8 cellular contexts compared by ENCODE assay signal in genomic region chr17:80990921-80991644, GRCh38. TPM values are rescaled to one million over a fixed set of nuclear protein-coding genes. Genes with fewer than 3 reads are reported as not detected.
DNase-seq lines count a peak whose midpoint lies in the region; ATAC-seq and TF ChIP-seq lines count a peak whose summit lies in the region.

No MANE protein-coding gene starts in this region.

- H3K4me1 ChIP-seq in mucosa of rectum (ENCODE audit: control insufficient read depth in 2 of 2, insufficient read depth in 2 of 2, low read length in 2 of 2): peaks cover 18 to 24% of the 10 kb centered on the region in 2 donors

- TF ChIP-seq CTCF in AG09309 (IDR thresholded peaks at IDR 0.05; ENCODE audit: control insufficient read depth, insufficient read depth, low read depth, low read length, missing control alignments): no peak
- TF ChIP-seq CTCF in HL-60 (IDR thresholded peaks at IDR 0.05; ENCODE audit: insufficient read depth, low read length): no peak
- TF ChIP-seq CTCF in MCF 10A (IDR thresholded peaks at IDR 0.05; ENCODE audit: unreplicated experiment): no peak

- ATAC-seq in sciatic nerve (no peak), HG03196 (IDR thresholded peaks at IDR 0.05; ENCODE audit: unreplicated experiment) (no peak), GM21529 (IDR thresholded peaks at IDR 0.05; ENCODE audit: unreplicated experiment) (no peak)

- BruUV-seq in MCF 10A (replicated peaks; lab: Mats Ljungman, UMichigan): no TSS peak

- H3K36me3 Mint-ChIP-seq in MCF 10A (ENCODE audit: insufficient read depth, unreplicated experiment): peaks cover 15% of the 10 kb centered on the region

- H3K27me3 Mint-ChIP-seq in MCF 10A (ENCODE audit: insufficient read depth, unreplicated experiment): no peaks in the 10 kb centered on the region

- no peaks in the 10 kb centered on the region for H3K9me3 Mint-ChIP-seq in MCF 10A (ENCODE audit: unreplicated experiment)

- CTCF ChIA-PET in MCF 10A (lab: Yijun Ruan, JAX): interaction anchor here (0.6 to 1.3 kb wide), 2 partner anchors 11 to 538 kb away, joined by 3 to 4 read pairs; no protein-coding TSS in a partner anchor

- no peak for DNase-seq in AG09309 (ENCODE audit: low read depth)
- no peak for DNase-seq in HL-60 (ENCODE audit: low read depth in 1 of 2, low spot score in 1 of 2)
- no peak for DNase-seq in MCF 10A (ENCODE audit: unreplicated experiment)
- DNase-seq in sciatic nerve (ENCODE audit: low spot score): no peak
- DNase-seq in NCI-H510A treated with DMSO at 0.1 percent for 48 hours (lab: John Stamatoyannopoulos, UW): no peak

- no peak overlapping the region for H3K27ac Mint-ChIP-seq in MCF 10A (ENCODE audit: low read depth, unreplicated experiment)

- H3K4me3 ChIP-seq in AG09309 (ENCODE audit: control insufficient read depth, low read depth, low read length) (peak overlapping the region; percentile 52), HL-60 (replicated peaks; ENCODE audit: insufficient read depth, low read length) (peak overlapping the region; percentile 86), mucosa of rectum (ENCODE audit: low read length in 2 of 2) (peak overlapping the region; percentile 75 to 79)

- H3K27me3 ChIP-seq in HL-60 (ENCODE audit: insufficient read depth, poor library complexity, severe bottlenecking): no peaks in the 10 kb centered on the region
- H3K27me3 ChIP-seq in mucosa of rectum (ENCODE audit: control insufficient read depth in 2 of 2, insufficient read depth in 2 of 2, low read length in 2 of 2): no peaks in the 10 kb centered on the region

- peak overlapping the region; percentile 18 to 83 for H3K9ac ChIP-seq in mucosa of rectum (ENCODE audit: low read depth in 1 of 2, low read length in 2 of 2)

- intact Hi-C loops in MCF 10A (cut with micrococcal nuclease): no loop called here
- intact Hi-C loops in sciatic nerve (cut with DNase I): loop anchor here (5.0 kb wide), 1 partner anchor 106 kb away; no protein-coding TSS in a partner anchor

- peak overlapping the region; percentile 66 for H3K4me3 Mint-ChIP-seq in MCF 10A (ENCODE audit: unreplicated experiment)

- H3K9me3 ChIP-seq in mucosa of rectum (ENCODE audit: control insufficient read depth in 2 of 2, low read length in 2 of 2): no peaks in the 10 kb centered on the region

- H3K36me3 ChIP-seq in mucosa of rectum (ENCODE audit: control insufficient read depth in 2 of 2, insufficient read depth in 2 of 2, low read length in 2 of 2): peaks cover 8 to 11% of the 10 kb centered on the region in 2 donors

- no peaks in the 10 kb centered on the region for H3K4me1 Mint-ChIP-seq in MCF 10A (ENCODE audit: insufficient read depth, unreplicated experiment)

- H3K27ac ChIP-seq in HL-60 (replicated peaks) (peak overlapping the region; percentile 56), mucosa of rectum (ENCODE audit: low read depth in 2 of 2, low read length in 2 of 2) (peak overlapping the region in 1 of 2 donors; percentile 43)

- POLR2A ChIA-PET in MCF 10A (lab: Yijun Ruan, JAX): interaction anchor here (0.6 to 1.0 kb wide), 4 partner anchors 24 to 104 kb away, joined by 3 to 5 read pairs (median 4); no protein-coding TSS in a partner anchor

RNA-seq across cellular contexts. Expression of gene CHMP6, which starts 0.6 kb away (rescaled TPM):
- total RNA-seq in MCF 10A (2022): 19.5 and 22.6 TPM in 2 replicates
- 26.8 TPM for total RNA-seq in sciatic nerve

RNA-seq across cellular contexts. Expression of gene BAIAP2, which starts 43.9 kb away (rescaled TPM):
- 46.4 and 67.0 TPM in 2 replicates for total RNA-seq in MCF 10A (2022)
- 50.9 TPM for total RNA-seq in sciatic nerve
